Comparison of ENCODE assay signal across 24 cellular contexts in genomic region chr4:138939960-138940359, GRCh38.
"Had no signal": no experiment of that assay in that cellular context is flagged by ENCODE, and none has a peak within 500 bp of the region (broad histone marks: within the 10 kb centered on the region; RNA-seq: fewer than 3 reads in every experiment).

No MANE protein-coding gene starts in this region.

- ATAC-seq: activated CD8-positive, alpha-beta T cell treated with anti-CD3 and anti-CD28 coated beads for 36 hours had no signal

- H3K27ac Mint-ChIP-seq: activated CD8-positive, alpha-beta T cell treated with anti-CD3 and anti-CD28 coated beads for 36 hours had no signal

- H3K27me3 Mint-ChIP-seq: activated CD8-positive, alpha-beta T cell treated with anti-CD3 and anti-CD28 coated beads for 36 hours had no signal

- DNase-seq: activated CD4-positive, alpha-beta T cell treated with anti-CD3 and anti-CD28 coated beads for 4 hours; activated CD8-positive, alpha-beta memory T cell treated with anti-CD3 and anti-CD28 coated beads, Interleukin-2, amount 50 U/mL, for 4 hours; activated CD8-positive, alpha-beta T cell treated with anti-CD3 and anti-CD28 coated beads for 36 hours; activated naive CD4-positive, alpha-beta T cell treated with anti-CD3 and anti-CD28 coated beads, Interleukin-2, amount 50 U/mL, for 16 hours; activated T-cell treated with anti-CD3 and anti-CD28 coated beads, Interleukin-2, amount 50 U/mL, for 1 hour; aorta; caudate nucleus; MV-4-11; NCI-H1092 treated with DMSO at 0.1 percent for 48 hours; NCI-H1417 treated with DMSO at 0.1 percent for 48 hours; NCI-H1694; NCI-H2029 treated with DMSO at 0.1 percent for 48 hours; NCI-H345; NCI-H510A treated with DMSO at 0.1 percent for 48 hours; NCI-H69; Peyer's patch; Right ventricle myocardium superior; SJCRH30; SK-N-SH; T-helper 1 cell had no signal

- H3K4me3 ChIP-seq: breast epithelium, Peyer's patch, SJCRH30 had no signal

- H3K4me2 ChIP-seq: KMS-11, SK-N-SH had no signal

- H3K4me3 Mint-ChIP-seq: activated CD8-positive, alpha-beta T cell treated with anti-CD3 and anti-CD28 coated beads for 36 hours had no signal

- H3K9ac ChIP-seq: KMS-11, SK-N-SH had no signal

- H3K27ac ChIP-seq: breast epithelium, KMS-11, Peyer's patch, RWPE1, SJCRH30, VCaP had no signal

- H3K9me3 ChIP-seq: breast epithelium, Peyer's patch, SJCRH30, SK-N-SH had no signal

- H3K4me1 ChIP-seq: breast epithelium, Peyer's patch had no signal

- H3K27me3 ChIP-seq: breast epithelium, Peyer's patch, SJCRH30 had no signal

- H3K9me3 Mint-ChIP-seq: activated CD8-positive, alpha-beta T cell treated with anti-CD3 and anti-CD28 coated beads for 36 hours had no signal

- H3K36me3 ChIP-seq: breast epithelium, Peyer's patch, SJCRH30 had no signal
